Comparison of ENCODE assay signal across 26 cellular contexts in genomic region chr5:126452477-126452876, GRCh38. TPM values are rescaled to one million over a fixed set of nuclear protein-coding genes. Genes with fewer than 3 reads are reported as not detected.
DNase-seq lines count a peak whose midpoint lies in the region; ATAC-seq, FAIRE-seq and TF ChIP-seq lines count a peak whose summit lies in the region.
"Had no signal": no experiment of that assay in that cellular context is flagged by ENCODE, and none has a peak within 500 bp of the region (broad histone marks: within the 10 kb centered on the region; RNA-seq: fewer than 3 reads in every experiment).

No MANE protein-coding gene starts in this region.

- CTCF ChIA-PET in T-cell (lab: Charles Lee): interaction anchor here in 1 of 2 donors (0.7 to 1.0 kb wide), 3 partner anchors 18 to 48 kb away, joined by 3 to 4 read pairs (median 4); no protein-coding TSS in a partner anchor

- no peaks in the 10 kb centered on the region for H3K9me3 Mint-ChIP-seq in activated T-cell treated with anti-CD3 and anti-CD28 coated beads, Interleukin-2, amount 50 U/mL, for 24 hours
- H3K9me3 Mint-ChIP-seq in T-cell: no peaks in the 10 kb centered on the region
- no peaks in the 10 kb centered on the region for H3K9me3 Mint-ChIP-seq in endothelial cell (ENCODE audit: unreplicated experiment)
- H3K9me3 Mint-ChIP-seq in stimulated activated naive CD8-positive, alpha-beta T cell treated with anti-CD3 and anti-CD28 coated beads, Interleukin-15, amount 100 ng/mL, for 72 hours: no peaks in the 10 kb centered on the region
- H3K9me3 Mint-ChIP-seq: activated B cell treated with CpG ODN at 0.5 μM for 24 hours; central memory CD8-positive, alpha-beta T cell had no signal

- no peak for TF ChIP-seq POLR2A in GM12892 (IDR thresholded peaks at IDR 0.05; ENCODE audit: low read depth, low read length)

- ATAC-seq in T-cell (replicated peaks in 1 of 4): no peak
- ATAC-seq in stimulated activated naive CD8-positive, alpha-beta T cell treated with anti-CD3 and anti-CD28 coated beads, Interleukin-15, amount 100 ng/mL, for 72 hours: no peak
- ATAC-seq: A549, left ventricle myocardium superior, mucosa of descending colon had no signal

- POLR2A ChIA-PET in T-cell (lab: Charles Lee): no interaction called here

- H3K27ac ChIP-seq in temporal lobe (ENCODE audit: low read depth, low read length): peak overlapping the region; percentile 40
- H3K27ac ChIP-seq in coronary artery: no peak overlapping the region
- H3K27ac ChIP-seq: A549; BLaER1 treated with 17β-estradiol and CSF1 and Interleukin-3, amounts not matched to agents 10 nM and 100 nM; HL-60; neutrophil; RWPE1 had no signal

- FAIRE-seq in GM12892 (lab: Jason Lieb, UNC): no peak
- FAIRE-seq: A549, G401.6 had no signal

- H3K4me1 Mint-ChIP-seq in activated T-cell treated with anti-CD3 and anti-CD28 coated beads, Interleukin-2, amount 50 U/mL, for 24 hours (ENCODE audit: low read depth): peaks cover 61% of the 10 kb centered on the region
- H3K4me1 Mint-ChIP-seq in T-cell (peaks cover 56 to 65% (median 62%) of the 10 kb centered on the region in 3 donors), endothelial cell (ENCODE audit: unreplicated experiment) (peaks cover 42% of the 10 kb centered on the region)
- peaks cover 71% of the 10 kb centered on the region for H3K4me1 Mint-ChIP-seq in stimulated activated naive CD8-positive, alpha-beta T cell treated with anti-CD3 and anti-CD28 coated beads, Interleukin-15, amount 100 ng/mL, for 72 hours

- DNase-seq in activated T-cell treated with anti-CD3 and anti-CD28 coated beads, Interleukin-2, amount 50 U/mL, for 24 hours: no peak
- no peak for DNase-seq in activated T-cell treated with anti-CD3 and anti-CD28 coated beads, Interleukin-2, amount 50 U/mL, for 1 hour
- DNase-seq in T-cell (no peak), endothelial cell (ENCODE audit: low spot score) (no peak), GM12892 (ENCODE audit: insufficient read length) (no peak), coronary artery (ENCODE audit: low spot score) (no peak)
- no peak for DNase-seq in stimulated activated naive CD8-positive, alpha-beta T cell treated with anti-CD3 and anti-CD28 coated beads, Interleukin-15, amount 100 ng/mL, for 72 hours
- DNase-seq: activated B cell treated with CpG ODN at 0.5 μM for 24 hours; effector memory CD4-positive, alpha-beta T cell; glutamatergic neuron; left ventricle myocardium superior; mucosa of descending colon; NCI-H146; NCI-H2171; NCI-H526 treated with DMSO at 0.1 percent for 48 hours; SK-N-SH; stimulated activated CD4-positive, alpha-beta T cell treated with anti-CD3 and anti-CD28 coated beads, Interleukin-4, amount 100 ng/mL, for 1 hour; T1000 had no signal

- no peak overlapping the region for H3K4me3 ChIP-seq in coronary artery
- H3K4me3 ChIP-seq: A549; BLaER1 treated with 17β-estradiol and CSF1 and Interleukin-3, amounts not matched to agents 10 nM and 100 nM; mucosa of descending colon had no signal

- no peak for TF ChIP-seq CTCF in endothelial cell (IDR thresholded peaks at IDR 0.05; ENCODE audit: unreplicated experiment)
- TF ChIP-seq CTCF in coronary artery (IDR thresholded peaks at IDR 0.05): no peak

- peaks cover 24% of the 10 kb centered on the region for H3K36me3 Mint-ChIP-seq in activated T-cell treated with anti-CD3 and anti-CD28 coated beads, Interleukin-2, amount 50 U/mL, for 24 hours (ENCODE audit: low read depth)
- peaks cover 13% of the 10 kb centered on the region for H3K36me3 Mint-ChIP-seq in T-cell
- no peaks in the 10 kb centered on the region for H3K36me3 Mint-ChIP-seq in endothelial cell (ENCODE audit: low read depth, unreplicated experiment)

- H3K27ac Mint-ChIP-seq in activated T-cell treated with anti-CD3 and anti-CD28 coated beads, Interleukin-2, amount 50 U/mL, for 24 hours: peak overlapping the region; percentile 50
- H3K27ac Mint-ChIP-seq in T-cell (peak overlapping the region; percentile 13 to 59), endothelial cell (ENCODE audit: unreplicated experiment) (no peak overlapping the region)
- no peak overlapping the region for H3K27ac Mint-ChIP-seq in stimulated activated naive CD8-positive, alpha-beta T cell treated with anti-CD3 and anti-CD28 coated beads, Interleukin-15, amount 100 ng/mL, for 72 hours
- H3K27ac Mint-ChIP-seq: activated B cell treated with CpG ODN at 0.5 μM for 24 hours had no signal

- H3K27me3 Mint-ChIP-seq in activated T-cell treated with anti-CD3 and anti-CD28 coated beads, Interleukin-2, amount 50 U/mL, for 24 hours: no peaks in the 10 kb centered on the region
- no peaks in the 10 kb centered on the region for H3K27me3 Mint-ChIP-seq in T-cell
- no peaks in the 10 kb centered on the region for H3K27me3 Mint-ChIP-seq in endothelial cell (ENCODE audit: unreplicated experiment)
- no peaks in the 10 kb centered on the region for H3K27me3 Mint-ChIP-seq in stimulated activated naive CD8-positive, alpha-beta T cell treated with anti-CD3 and anti-CD28 coated beads, Interleukin-15, amount 100 ng/mL, for 72 hours
- H3K27me3 Mint-ChIP-seq: activated B cell treated with CpG ODN at 0.5 μM for 24 hours; central memory CD8-positive, alpha-beta T cell had no signal

- no peak overlapping the region for H3K4me3 Mint-ChIP-seq in activated T-cell treated with anti-CD3 and anti-CD28 coated beads, Interleukin-2, amount 50 U/mL, for 24 hours
- H3K4me3 Mint-ChIP-seq in T-cell (peak overlapping the region in 1 of 3 donors; percentile 40), endothelial cell (ENCODE audit: unreplicated experiment) (peak overlapping the region; percentile 9)
- peak overlapping the region in 1 of 2 donors; percentile 9 for H3K4me3 Mint-ChIP-seq in stimulated activated naive CD8-positive, alpha-beta T cell treated with anti-CD3 and anti-CD28 coated beads, Interleukin-15, amount 100 ng/mL, for 72 hours
- H3K4me3 Mint-ChIP-seq: activated B cell treated with CpG ODN at 0.5 μM for 24 hours; central memory CD8-positive, alpha-beta T cell had no signal

RNA-seq across cellular contexts. Expression of gene GRAMD2B, which starts 29.3 kb away (rescaled TPM):
- total RNA-seq in T-cell (10 to 100 TPM in 1 of 5 donors, 1 to 10 TPM in 4; 5.7 to 14.1 (median 6.0) TPM), endothelial cell (ENCODE audit: unreplicated experiment) (13.4 TPM), temporal lobe (8.6 TPM)
- polyA plus RNA-seq in GM12892 (2012; ENCODE audit: missing spikeins): 5.2 TPM

Comparison
In these comparisons a context has a peak if more than half of its experiments do, and no peak if none do; other contexts are left out.
1. H3K27ac Mint-ChIP-seq: peak in activated T-cell treated with anti-CD3 and anti-CD28 coated beads, Interleukin-2, amount 50 U/mL, for 24 hours (single experiment) and T-cell (2 of 2); none in endothelial cell (single experiment) and stimulated activated naive CD8-positive, alpha-beta T cell treated with anti-CD3 and anti-CD28 coated beads, Interleukin-15, amount 100 ng/mL, for 72 hours (0 of 2).